13 cellular contexts compared by ENCODE assay signal in the genomic region with DNA sequence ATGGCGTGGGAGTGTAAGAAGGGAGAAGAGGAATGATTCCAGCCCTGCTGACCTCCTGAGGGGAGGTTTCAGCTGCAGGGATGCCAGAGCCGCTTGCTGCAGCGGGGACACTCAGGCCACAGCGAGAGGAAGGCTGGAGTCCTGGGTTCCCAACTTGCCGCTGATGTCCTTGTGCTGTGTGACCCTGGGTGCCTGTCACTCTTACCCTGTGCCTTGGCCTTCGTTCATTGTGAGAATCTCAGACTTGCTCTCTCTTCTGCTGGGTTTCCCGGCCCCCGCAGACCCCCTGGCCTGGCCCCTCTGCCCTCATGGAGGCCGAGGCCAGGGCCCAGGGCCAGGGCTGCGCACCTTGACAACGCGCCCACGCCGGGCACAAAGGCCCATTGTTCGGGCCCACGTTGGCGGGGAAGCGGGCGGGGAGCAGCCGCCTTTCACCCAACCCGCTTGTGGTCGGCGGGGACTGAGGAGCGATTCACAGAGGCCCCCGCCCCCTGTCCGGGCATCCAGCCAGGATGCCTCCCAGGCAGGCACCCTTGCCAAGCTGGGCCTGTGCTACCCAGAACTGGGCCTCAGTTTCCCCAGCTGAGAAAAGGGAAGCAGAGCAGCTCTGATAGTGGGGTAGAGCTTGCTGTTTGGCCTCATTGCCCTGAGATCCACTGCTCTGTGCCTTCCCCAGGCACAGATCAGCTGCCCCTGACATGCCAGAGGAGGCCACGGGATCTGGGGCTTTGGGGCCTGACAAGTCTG. TPM values are rescaled to one million over a fixed set of nuclear protein-coding genes. Genes with fewer than 3 reads are reported as not detected.
DNase-seq lines count a peak whose midpoint lies in the region; ATAC-seq, FAIRE-seq and TF ChIP-seq lines count a peak whose summit lies in the region.
"Had no signal": no experiment of that assay in that cellular context is flagged by ENCODE, and none has a peak within 500 bp of the region (broad histone marks: within the 10 kb centered on the region; RNA-seq: fewer than 3 reads in every experiment).

No MANE protein-coding gene starts in this region.

- in situ Hi-C loops in GM23248 (cut with MboI): no loop called here

- H3K9me3 Mint-ChIP-seq in activated T-helper 2 cell treated with anti-CD3 and anti-CD28 coated beads, Interferon-gamma antibody, Interleukin-2, Interleukin-4, amounts not matched to agents 10 μg/mL and 5 μg/mL and 100 μg/mL, durations not matched to agents 14 hours and 24 hours and 36 hours: no peaks in the 10 kb centered on the region
- H3K9me3 Mint-ChIP-seq: activated CD4-positive, alpha-beta memory T cell treated with anti-CD3 and anti-CD28 coated beads, Interleukin-2, amount 10 ng/mL, durations not matched to agents 7 days and 5 days; stimulated activated naive CD8-positive, alpha-beta T cell treated with anti-CD3 and anti-CD28 coated beads, Interleukin-15, Interleukin-2, amounts not matched to agents 100 ng/mL and 50 ng/mL, for 24 hours had no signal

- H3K4me2 ChIP-seq in GM23248 (ENCODE audit: unreplicated experiment): no peak overlapping the region

- no peak overlapping the region for H3K9ac ChIP-seq in GM23248

- peaks cover 3% of the 10 kb centered on the region for H3K4me1 Mint-ChIP-seq in activated T-helper 2 cell treated with anti-CD3 and anti-CD28 coated beads, Interferon-gamma antibody, Interleukin-2, Interleukin-4, amounts not matched to agents 10 μg/mL and 5 μg/mL and 100 μg/mL, durations not matched to agents 14 hours and 24 hours and 36 hours (ENCODE audit: low read depth)

- no peak for ATAC-seq in GM19351 (IDR thresholded peaks at IDR 0.05; ENCODE audit: unreplicated experiment)

- H3K79me2 ChIP-seq in GM23248 (ENCODE audit: insufficient read depth): no peaks in the 10 kb centered on the region

- H3K9me3 ChIP-seq in GM23248 (ENCODE audit: low read depth): no peaks in the 10 kb centered on the region

- no peak for TF ChIP-seq CTCF in bronchial epithelial cell (IDR thresholded peaks at IDR 0.05; ENCODE audit: insufficient read depth, low read length, severe bottlenecking)

- 78 to 80% methylated on average over 24 to 26 of the region's 27 CpGs for WGBS in GM23248 (ENCODE audit: low coverage in 1 of 2, low lambda C conversion rate in 2 of 2, missing lambda C conversion rate in 2 of 2), 2 experiments

- no peak overlapping the region for H3K4me3 Mint-ChIP-seq in activated T-helper 2 cell treated with anti-CD3 and anti-CD28 coated beads, Interferon-gamma antibody, Interleukin-2, Interleukin-4, amounts not matched to agents 10 μg/mL and 5 μg/mL and 100 μg/mL, durations not matched to agents 14 hours and 24 hours and 36 hours (ENCODE audit: low read depth)
- H3K4me3 Mint-ChIP-seq: activated CD4-positive, alpha-beta memory T cell treated with anti-CD3 and anti-CD28 coated beads, Interleukin-2, amount 10 ng/mL, durations not matched to agents 7 days and 5 days; mesothelial cell of epicardium; stimulated activated naive CD8-positive, alpha-beta T cell treated with anti-CD3 and anti-CD28 coated beads, Interleukin-15, Interleukin-2, amounts not matched to agents 100 ng/mL and 50 ng/mL, for 24 hours had no signal

- no peaks in the 10 kb centered on the region for H4K20me1 ChIP-seq in GM23248 (ENCODE audit: insufficient read depth)

- H3K27me3 ChIP-seq in bronchial epithelial cell (ENCODE audit: control insufficient read depth, insufficient read depth, low read length) (no peaks in the 10 kb centered on the region), GM23248 (replicated peaks; ENCODE audit: insufficient read depth) (no peaks in the 10 kb centered on the region)

- no peaks in the 10 kb centered on the region for H3K36me3 ChIP-seq in bronchial epithelial cell (ENCODE audit: control insufficient read depth, insufficient read depth, low read length)
- no peaks in the 10 kb centered on the region for H3K36me3 ChIP-seq in GM23248 (ENCODE audit: low read depth)

- no peak overlapping the region for H3K27ac ChIP-seq in GM23248

- H3K4me1 ChIP-seq in GM23248 (ENCODE audit: insufficient read depth): peaks cover 15% of the 10 kb centered on the region

- FAIRE-seq in bronchial epithelial cell (lab: Jason Lieb, UNC): no peak

- no peaks in the 10 kb centered on the region for H3K36me3 Mint-ChIP-seq in activated T-helper 2 cell treated with anti-CD3 and anti-CD28 coated beads, Interferon-gamma antibody, Interleukin-2, Interleukin-4, amounts not matched to agents 10 μg/mL and 5 μg/mL and 100 μg/mL, durations not matched to agents 14 hours and 24 hours and 36 hours (ENCODE audit: low read depth)
- H3K36me3 Mint-ChIP-seq: mesothelial cell of epicardium had no signal

- no peak overlapping the region for H3K4me3 ChIP-seq in bronchial epithelial cell (ENCODE audit: low read depth, low read length)
- H3K4me3 ChIP-seq in GM23248: no peak overlapping the region

- no peaks in the 10 kb centered on the region for H3F3A ChIP-seq in GM23248 (ENCODE audit: insufficient read depth)

- no peak overlapping the region for H3K27ac Mint-ChIP-seq in activated T-helper 2 cell treated with anti-CD3 and anti-CD28 coated beads, Interferon-gamma antibody, Interleukin-2, Interleukin-4, amounts not matched to agents 10 μg/mL and 5 μg/mL and 100 μg/mL, durations not matched to agents 14 hours and 24 hours and 36 hours
- H3K27ac Mint-ChIP-seq: activated CD4-positive, alpha-beta memory T cell treated with anti-CD3 and anti-CD28 coated beads, Interleukin-2, amount 10 ng/mL, durations not matched to agents 7 days and 5 days; mesothelial cell of epicardium; stimulated activated naive CD8-positive, alpha-beta T cell treated with anti-CD3 and anti-CD28 coated beads, Interleukin-15, Interleukin-2, amounts not matched to agents 100 ng/mL and 50 ng/mL, for 24 hours had no signal

- H3K27me3 Mint-ChIP-seq in activated T-helper 2 cell treated with anti-CD3 and anti-CD28 coated beads, Interferon-gamma antibody, Interleukin-2, Interleukin-4, amounts not matched to agents 10 μg/mL and 5 μg/mL and 100 μg/mL, durations not matched to agents 14 hours and 24 hours and 36 hours (ENCODE audit: low read depth): no peaks in the 10 kb centered on the region
- H3K27me3 Mint-ChIP-seq: stimulated activated naive CD8-positive, alpha-beta T cell treated with anti-CD3 and anti-CD28 coated beads, Interleukin-15, Interleukin-2, amounts not matched to agents 100 ng/mL and 50 ng/mL, for 24 hours had no signal

- H2AFZ ChIP-seq in GM23248: no peak overlapping the region

- intact Hi-C loops in activated T-helper 2 cell treated with anti-CD3 and anti-CD28 coated beads, Interferon-gamma antibody, Interleukin-2, Interleukin-4, amounts not matched to agents 10 μg/mL and 5 μg/mL and 100 μg/mL, durations not matched to agents 14 hours and 24 hours and 36 hours (cut with micrococcal nuclease): no loop called here

- DNase-seq in A172 (ENCODE audit: low spot score) (peak; percentile 56), NCI-H1105 (lab: John Stamatoyannopoulos, UW) (peak; percentile 70), bronchial epithelial cell (ENCODE audit: low read depth) (peak; percentile 42), midbrain (lab: John Stamatoyannopoulos, UW) (peak; percentile 85), GM23248 (no peak), cortex of kidney (lab: John Stamatoyannopoulos, UW) (no peak)
- DNase-seq in activated T-helper 2 cell treated with anti-CD3 and anti-CD28 coated beads, Interferon-gamma antibody, Interleukin-2, Interleukin-4, amounts not matched to agents 10 μg/mL and 5 μg/mL and 100 μg/mL, durations not matched to agents 14 hours and 24 hours and 36 hours (ENCODE audit: low spot score): no peak
- DNase-seq: activated CD4-positive, alpha-beta memory T cell treated with anti-CD3 and anti-CD28 coated beads, Interleukin-2, amount 10 ng/mL, durations not matched to agents 7 days and 5 days; Karpas-422; SHP77 had no signal

- no peaks in the 10 kb centered on the region for H3K9me2 ChIP-seq in GM23248 (ENCODE audit: insufficient read depth)

RNA-seq across cellular contexts. Expression of a gene that starts 52.4 kb away (rescaled TPM):
- 26.8 and 31.5 TPM in 2 replicates for total RNA-seq in A172 (2014; rRNA removed; shearing (Covaris generic))
- 71.3 and 118 TPM in 2 replicates for total RNA-seq in bronchial epithelial cell
- total RNA-seq in activated T-helper 2 cell treated with anti-CD3 and anti-CD28 coated beads, Interferon-gamma antibody, Interleukin-2, Interleukin-4, amounts not matched to agents 10 μg/mL and 5 μg/mL and 100 μg/mL, durations not matched to agents 14 hours and 24 hours and 36 hours: 36.2 and 36.4 TPM in 2 replicates
- total RNA-seq in GM23248 (2014; rRNA removed; shearing (Covaris generic)): 54.4 and 73.8 TPM in 2 replicates
- polyA plus RNA-seq in GM23248 (2016; fragmentation: Nextera tagmentation; extraction: Ambion mirVana): 46.5 and 47.1 TPM in 2 replicates

Comparison
In these comparisons a context has a peak if more than half of its experiments do, and no peak if none do; other contexts are left out.
1. DNase-seq: peak in A172 (single experiment), NCI-H1105 (single experiment), bronchial epithelial cell (single experiment) and midbrain (single experiment); none in activated T-helper 2 cell treated with anti-CD3 and anti-CD28 coated beads, Interferon-gamma antibody, Interleukin-2, Interleukin-4, amounts not matched to agents 10 μg/mL and 5 μg/mL and 100 μg/mL, durations not matched to agents 14 hours and 24 hours and 36 hours (single experiment), GM23248 (single experiment) and cortex of kidney (single experiment).